1 cellular context compared by ENCODE assay signal in genomic region chr3:58008140-58009025, GRCh38.
TF ChIP-seq lines count a peak whose summit lies in the region.

A gene with protein sequence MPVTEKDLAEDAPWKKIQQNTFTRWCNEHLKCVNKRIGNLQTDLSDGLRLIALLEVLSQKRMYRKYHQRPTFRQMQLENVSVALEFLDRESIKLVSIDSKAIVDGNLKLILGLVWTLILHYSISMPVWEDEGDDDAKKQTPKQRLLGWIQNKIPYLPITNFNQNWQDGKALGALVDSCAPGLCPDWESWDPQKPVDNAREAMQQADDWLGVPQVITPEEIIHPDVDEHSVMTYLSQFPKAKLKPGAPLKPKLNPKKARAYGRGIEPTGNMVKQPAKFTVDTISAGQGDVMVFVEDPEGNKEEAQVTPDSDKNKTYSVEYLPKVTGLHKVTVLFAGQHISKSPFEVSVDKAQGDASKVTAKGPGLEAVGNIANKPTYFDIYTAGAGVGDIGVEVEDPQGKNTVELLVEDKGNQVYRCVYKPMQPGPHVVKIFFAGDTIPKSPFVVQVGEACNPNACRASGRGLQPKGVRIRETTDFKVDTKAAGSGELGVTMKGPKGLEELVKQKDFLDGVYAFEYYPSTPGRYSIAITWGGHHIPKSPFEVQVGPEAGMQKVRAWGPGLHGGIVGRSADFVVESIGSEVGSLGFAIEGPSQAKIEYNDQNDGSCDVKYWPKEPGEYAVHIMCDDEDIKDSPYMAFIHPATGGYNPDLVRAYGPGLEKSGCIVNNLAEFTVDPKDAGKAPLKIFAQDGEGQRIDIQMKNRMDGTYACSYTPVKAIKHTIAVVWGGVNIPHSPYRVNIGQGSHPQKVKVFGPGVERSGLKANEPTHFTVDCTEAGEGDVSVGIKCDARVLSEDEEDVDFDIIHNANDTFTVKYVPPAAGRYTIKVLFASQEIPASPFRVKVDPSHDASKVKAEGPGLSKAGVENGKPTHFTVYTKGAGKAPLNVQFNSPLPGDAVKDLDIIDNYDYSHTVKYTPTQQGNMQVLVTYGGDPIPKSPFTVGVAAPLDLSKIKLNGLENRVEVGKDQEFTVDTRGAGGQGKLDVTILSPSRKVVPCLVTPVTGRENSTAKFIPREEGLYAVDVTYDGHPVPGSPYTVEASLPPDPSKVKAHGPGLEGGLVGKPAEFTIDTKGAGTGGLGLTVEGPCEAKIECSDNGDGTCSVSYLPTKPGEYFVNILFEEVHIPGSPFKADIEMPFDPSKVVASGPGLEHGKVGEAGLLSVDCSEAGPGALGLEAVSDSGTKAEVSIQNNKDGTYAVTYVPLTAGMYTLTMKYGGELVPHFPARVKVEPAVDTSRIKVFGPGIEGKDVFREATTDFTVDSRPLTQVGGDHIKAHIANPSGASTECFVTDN (N-terminal part only) (plus strand): TSS chr3:58008422. CDS start chr3:58008565, 143 bp downstream.

TF ChIP-seq in HepG2, 621 proteins besides CTCF, POLR2A, EP300 and RAD21 (continued from another document and continues in another):
- 0 out of 2 replicates have a peak, but pooled peaks have one; percentile 70 for TF ChIP-seq ZIK1 (CRISPR knock-in tag; IDR thresholded peaks at IDR 0.05; ENCODE audit: borderline replicate concordance, low read depth)
- TF ChIP-seq CAMTA2 (CRISPR knock-in tag; IDR thresholded peaks at IDR 0.05; ENCODE audit: borderline replicate concordance), result no peak; the same call in 1 of the 2 replicates
- 0 out of 2 replicates have a peak, but pooled peaks have one; percentile 44 for TF ChIP-seq SATB2 (CRISPR knock-in tag; IDR thresholded peaks at IDR 0.05)
- no peak for TF ChIP-seq PLRG1 (conservative IDR thresholded peaks at IDR 0.05)
- TF ChIP-seq PATZ1 (CRISPR knock-in tag; IDR thresholded peaks at IDR 0.05), result 0 out of 2 replicates have a peak, but pooled peaks have one; percentile 11
- TF ChIP-seq THAP8 (CRISPR knock-in tag; IDR thresholded peaks at IDR 0.05; ENCODE audit: borderline replicate concordance), result peak; percentile 83; the same call in 1 of the 2 replicates
- TF ChIP-seq RFXANK (CRISPR knock-in tag; IDR thresholded peaks at IDR 0.05), result no peak
- no peak for TF ChIP-seq NR2C2 (CRISPR knock-in tag; IDR thresholded peaks at IDR 0.05; ENCODE audit: borderline replicate concordance)
- TF ChIP-seq ATF7-NPFF (CRISPR knock-in tag; IDR thresholded peaks at IDR 0.05; ENCODE audit: low read depth), result peak; percentile 90; the same call in 1 of the 2 replicates
- no peak for TF ChIP-seq IKZF1 (IDR thresholded peaks at IDR 0.05)
- TF ChIP-seq ZNF446 (CRISPR knock-in tag; IDR thresholded peaks at IDR 0.05), result no peak
- TF ChIP-seq ZNF883 (CRISPR knock-in tag; IDR thresholded peaks at IDR 0.05; ENCODE audit: not compliant biosample characterization), result peak; percentile 79
- 0 out of 2 replicates have a peak, but pooled peaks have one; percentile 30 for TF ChIP-seq ZFP36L1 (CRISPR knock-in tag; IDR thresholded peaks at IDR 0.05)
- peak; percentile 80; the same call in 1 of the 2 replicates for TF ChIP-seq MYC (CRISPR knock-in tag; IDR thresholded peaks at IDR 0.05; ENCODE audit: borderline replicate concordance)
- TF ChIP-seq NR3C1 (CRISPR knock-in tag; IDR thresholded peaks at IDR 0.05), result no peak
- peak; percentile 65; the same call in 1 of the 2 replicates for TF ChIP-seq ZNF292 (CRISPR knock-in tag; IDR thresholded peaks at IDR 0.05; ENCODE audit: borderline replicate concordance, low read depth)
- no peak for TF ChIP-seq ZNF782 (CRISPR knock-in tag; IDR thresholded peaks at IDR 0.05; ENCODE audit: borderline replicate concordance)
- TF ChIP-seq, protein P1, sequence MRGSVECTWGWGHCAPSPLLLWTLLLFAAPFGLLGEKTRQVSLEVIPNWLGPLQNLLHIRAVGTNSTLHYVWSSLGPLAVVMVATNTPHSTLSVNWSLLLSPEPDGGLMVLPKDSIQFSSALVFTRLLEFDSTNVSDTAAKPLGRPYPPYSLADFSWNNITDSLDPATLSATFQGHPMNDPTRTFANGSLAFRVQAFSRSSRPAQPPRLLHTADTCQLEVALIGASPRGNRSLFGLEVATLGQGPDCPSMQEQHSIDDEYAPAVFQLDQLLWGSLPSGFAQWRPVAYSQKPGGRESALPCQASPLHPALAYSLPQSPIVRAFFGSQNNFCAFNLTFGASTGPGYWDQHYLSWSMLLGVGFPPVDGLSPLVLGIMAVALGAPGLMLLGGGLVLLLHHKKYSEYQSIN (CRISPR knock-in tag; IDR thresholded peaks at IDR 0.05; ENCODE audit: borderline replicate concordance), result no peak
- TF ChIP-seq ZNF547 (CRISPR knock-in tag; IDR thresholded peaks at IDR 0.05), result peak; percentile 70
- TF ChIP-seq SETDB1 (CRISPR knock-in tag; IDR thresholded peaks at IDR 0.05; ENCODE audit: borderline replicate concordance), result no peak
- no peak for TF ChIP-seq ZNF570 (CRISPR knock-in tag; IDR thresholded peaks at IDR 0.05; ENCODE audit: borderline replicate concordance)
- no peak for TF ChIP-seq HDAC6 (IDR thresholded peaks at IDR 0.05; ENCODE audit: low read depth, low read length)
- 0 out of 2 replicates have a peak, but pooled peaks have one; percentile 54 for TF ChIP-seq IRF2 (CRISPR knock-in tag; IDR thresholded peaks at IDR 0.05)
- TF ChIP-seq, protein P2, sequence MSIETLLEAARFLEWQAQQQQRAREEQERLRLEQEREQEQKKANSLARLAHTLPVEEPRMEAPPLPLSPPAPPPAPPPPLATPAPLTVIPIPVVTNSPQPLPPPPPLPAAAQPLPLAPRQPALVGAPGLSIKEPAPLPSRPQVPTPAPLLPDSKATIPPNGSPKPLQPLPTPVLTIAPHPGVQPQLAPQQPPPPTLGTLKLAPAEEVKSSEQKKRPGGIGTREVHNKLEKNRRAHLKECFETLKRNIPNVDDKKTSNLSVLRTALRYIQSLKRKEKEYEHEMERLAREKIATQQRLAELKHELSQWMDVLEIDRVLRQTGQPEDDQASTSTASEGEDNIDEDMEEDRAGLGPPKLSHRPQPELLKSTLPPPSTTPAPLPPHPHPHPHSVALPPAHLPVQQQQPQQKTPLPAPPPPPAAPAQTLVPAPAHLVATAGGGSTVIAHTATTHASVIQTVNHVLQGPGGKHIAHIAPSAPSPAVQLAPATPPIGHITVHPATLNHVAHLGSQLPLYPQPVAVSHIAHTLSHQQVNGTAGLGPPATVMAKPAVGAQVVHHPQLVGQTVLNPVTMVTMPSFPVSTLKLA (IDR thresholded peaks at IDR 0.05), result no peak
- peak; percentile 80 for TF ChIP-seq IKZF4 (CRISPR knock-in tag; IDR thresholded peaks at IDR 0.05; ENCODE audit: borderline replicate concordance, low read depth, not compliant biosample characterization)
- TF ChIP-seq KDM1A (CRISPR knock-in tag; IDR thresholded peaks at IDR 0.05), result no peak
- no peak for TF ChIP-seq ZNF253 (CRISPR knock-in tag; IDR thresholded peaks at IDR 0.05; ENCODE audit: borderline replicate concordance)
- TF ChIP-seq NR2F2 (IDR thresholded peaks at IDR 0.05; ENCODE audit: borderline replicate concordance, low read depth), result no peak
- TF ChIP-seq PAF1 (CRISPR knock-in tag; IDR thresholded peaks at IDR 0.05), result no peak
- TF ChIP-seq MTA1 (CRISPR knock-in tag; IDR thresholded peaks at IDR 0.05; ENCODE audit: borderline replicate concordance), result no peak
- peak; percentile 75; the same call in 1 of the 2 replicates for TF ChIP-seq ZNF780A (CRISPR knock-in tag; IDR thresholded peaks at IDR 0.05)
- peak; percentile 40; the same call in 1 of the 2 replicates for TF ChIP-seq ARHGAP35 (CRISPR knock-in tag; IDR thresholded peaks at IDR 0.05; ENCODE audit: borderline replicate concordance)
- no peak for TF ChIP-seq NFKBIZ (CRISPR knock-in tag; IDR thresholded peaks at IDR 0.05)
- peak; percentile 62 for TF ChIP-seq TMF1 (CRISPR knock-in tag; IDR thresholded peaks at IDR 0.05; ENCODE audit: low read depth)
- TF ChIP-seq ZNF337 (CRISPR knock-in tag; IDR thresholded peaks at IDR 0.05; ENCODE audit: borderline replicate concordance, low read depth), result no peak
- TF ChIP-seq SNAI1 (CRISPR knock-in tag; IDR thresholded peaks at IDR 0.05; ENCODE audit: borderline replicate concordance), result no peak
- no peak for TF ChIP-seq NAIF1 (CRISPR knock-in tag; IDR thresholded peaks at IDR 0.05; ENCODE audit: borderline replicate concordance)
- TF ChIP-seq, protein P3, sequence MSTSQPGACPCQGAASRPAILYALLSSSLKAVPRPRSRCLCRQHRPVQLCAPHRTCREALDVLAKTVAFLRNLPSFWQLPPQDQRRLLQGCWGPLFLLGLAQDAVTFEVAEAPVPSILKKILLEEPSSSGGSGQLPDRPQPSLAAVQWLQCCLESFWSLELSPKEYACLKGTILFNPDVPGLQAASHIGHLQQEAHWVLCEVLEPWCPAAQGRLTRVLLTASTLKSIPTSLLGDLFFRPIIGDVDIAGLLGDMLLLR (CRISPR knock-in tag; IDR thresholded peaks at IDR 0.05), result no peak
- no peak for TF ChIP-seq FOXK1 (CRISPR knock-in tag; IDR thresholded peaks at IDR 0.05; ENCODE audit: borderline replicate concordance, low read depth)
- peak; percentile 80 for TF ChIP-seq RBFOX2 (IDR thresholded peaks at IDR 0.05; ENCODE audit: low read depth, low read length)
- TF ChIP-seq ZNF33B (CRISPR knock-in tag; IDR thresholded peaks at IDR 0.05), result no peak
- TF ChIP-seq CCAR2 (optimal IDR thresholded peaks at IDR 0.05; ENCODE audit: low read depth, low read length), result no peak
- TF ChIP-seq CREM (IDR thresholded peaks at IDR 0.05), result no peak
- no peak for TF ChIP-seq CREM (CRISPR knock-in tag; IDR thresholded peaks at IDR 0.05)
- no peak for TF ChIP-seq ZBTB37 (CRISPR knock-in tag; IDR thresholded peaks at IDR 0.05)
- TF ChIP-seq TCF7 (IDR thresholded peaks at IDR 0.05; ENCODE audit: low read depth), result no peak
- TF ChIP-seq NFYB (CRISPR knock-in tag; IDR thresholded peaks at IDR 0.05), result no peak
- TF ChIP-seq ZNF143 (CRISPR knock-in tag; IDR thresholded peaks at IDR 0.05), result 0 out of 2 replicates have a peak, but pooled peaks have one; percentile 43
- no peak for TF ChIP-seq ZSCAN22 (CRISPR knock-in tag; IDR thresholded peaks at IDR 0.05)
- TF ChIP-seq ZNF574 (CRISPR knock-in tag; IDR thresholded peaks at IDR 0.05), result peak; percentile 73
- peak; percentile 11; the same call in 1 of the 2 replicates for TF ChIP-seq THAP11 (CRISPR knock-in tag; IDR thresholded peaks at IDR 0.05)
- peak; percentile 69 for TF ChIP-seq ZNF263 (CRISPR knock-in tag; IDR thresholded peaks at IDR 0.05)
- TF ChIP-seq RFX1 (IDR thresholded peaks at IDR 0.05), result no peak
- TF ChIP-seq ZNF776 (CRISPR knock-in tag; IDR thresholded peaks at IDR 0.05), result peak; percentile 75; the same call in 1 of the 2 replicates
- TF ChIP-seq ZNF709 (CRISPR knock-in tag; IDR thresholded peaks at IDR 0.05), result peak; percentile 59; the same call in 1 of the 2 replicates
- TF ChIP-seq DPF2 (CRISPR knock-in tag; IDR thresholded peaks at IDR 0.05; ENCODE audit: borderline replicate concordance, low read depth), result no peak
- peak; percentile 73 for TF ChIP-seq ZMYM2 (CRISPR knock-in tag; IDR thresholded peaks at IDR 0.05)
- TF ChIP-seq SPEN (CRISPR knock-in tag; IDR thresholded peaks at IDR 0.05; ENCODE audit: low read depth), result peak; percentile 81
- TF ChIP-seq, protein P4, sequence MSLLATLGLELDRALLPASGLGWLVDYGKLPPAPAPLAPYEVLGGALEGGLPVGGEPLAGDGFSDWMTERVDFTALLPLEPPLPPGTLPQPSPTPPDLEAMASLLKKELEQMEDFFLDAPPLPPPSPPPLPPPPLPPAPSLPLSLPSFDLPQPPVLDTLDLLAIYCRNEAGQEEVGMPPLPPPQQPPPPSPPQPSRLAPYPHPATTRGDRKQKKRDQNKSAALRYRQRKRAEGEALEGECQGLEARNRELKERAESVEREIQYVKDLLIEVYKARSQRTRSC (CRISPR knock-in tag; IDR thresholded peaks at IDR 0.05; ENCODE audit: low read depth), result 0 out of 2 replicates have a peak, but pooled peaks have one; percentile 8
